34 cellular contexts compared by ENCODE assay signal in genomic region chr6:119102901-119103300, GRCh38. TPM values are rescaled to one million over a fixed set of nuclear protein-coding genes. Genes with fewer than 3 reads are reported as not detected.
DNase-seq lines count a peak whose midpoint lies in the region; ATAC-seq, FAIRE-seq and TF ChIP-seq lines count a peak whose summit lies in the region.
"Had no signal": no experiment of that assay in that cellular context is flagged by ENCODE, and none has a peak within 500 bp of the region (broad histone marks: within the 10 kb centered on the region; RNA-seq: fewer than 3 reads in every experiment).

No MANE protein-coding gene starts in this region.

- 11% methylated on average over 2 of the region's 2 CpGs for WGBS in K562 (ENCODE audit: insufficient coverage, low coverage, missing lambda C conversion rate)

- TF ChIP-seq RAD21 in K562 (CRISPR knock-in tag; conservative IDR thresholded peaks at IDR 0.05 in 1 of 2, IDR thresholded peaks at IDR 0.05 in 1 of 2), result no peak

- peaks cover 0 to 3% (median 0%) of the 10 kb centered on the region in 11 donors for H3K9me3 Mint-ChIP-seq in naive thymus-derived CD4-positive, alpha-beta T cell
- H3K9me3 Mint-ChIP-seq: CD4-positive, alpha-beta memory T cell; CD4-positive, alpha-beta T cell; CD4-positive, CD25-positive, alpha-beta regulatory T cell; CD8-positive, alpha-beta memory T cell; CD8-positive, alpha-beta T cell had no signal

- no peak for ATAC-seq in K562
- ATAC-seq in naive thymus-derived CD4-positive, alpha-beta T cell, result no peak
- ATAC-seq: A549; CD8-positive, alpha-beta T cell had no signal

- peak; percentile 66 for FAIRE-seq in K562 (lab: Jason Lieb, UNC)
- FAIRE-seq: A204.1, A549, D721Med had no signal

- H3K9ac ChIP-seq in K562 (ENCODE audit: insufficient read depth in 1 of 2, low read depth in 2 of 2, low read length in 2 of 2), result no peak overlapping the region
- H3K9ac ChIP-seq: BLaER1; BLaER1 treated with 17β-estradiol and CSF1 and Interleukin-3, amounts not matched to agents 10 nM and 100 nM had no signal

- H3K36me3 ChIP-seq in K562 (ENCODE audit: control insufficient read depth, insufficient read depth, low read length), result no peaks in the 10 kb centered on the region
- no peaks in the 10 kb centered on the region for H3K36me3 ChIP-seq in naive thymus-derived CD4-positive, alpha-beta T cell (ENCODE audit: control insufficient read depth in 2 of 3, insufficient read depth in 3 of 3, low read length in 3 of 3)
- H3K36me3 ChIP-seq: BE2C; BLaER1; BLaER1 treated with 17β-estradiol and CSF1 and Interleukin-3, amounts not matched to agents 10 nM and 100 nM had no signal

- peak; percentile 96 for DNase-seq in SK-N-DZ (ENCODE audit: low spot score)
- no peak for DNase-seq in K562 (ENCODE audit: extremely low read depth in 1 of 4, low spot score in 3 of 4)
- DNase-seq in naive thymus-derived CD4-positive, alpha-beta T cell, result no peak
- no peak for DNase-seq in NCI-H2171 (lab: John Stamatoyannopoulos, UW)
- DNase-seq: 8988T; ACHN; AML-193; BE2C; C1 segment of cervical spinal cord; Caco-2; Calu3; CD4-positive, alpha-beta memory T cell; CD4-positive, alpha-beta T cell; CD4-positive, CD25-positive, alpha-beta regulatory T cell; CD8-positive, alpha-beta memory T cell; CD8-positive, alpha-beta T cell; COR-L47; DMS 273 treated with DMSO at 0.1 percent for 48 hours; DMS153; DMS53; DMS79; DMS79 treated with DMSO at 0.1 percent for 48 hours; DND-41; EL had no signal

- no peaks in the 10 kb centered on the region for H3K27me3 Mint-ChIP-seq in naive thymus-derived CD4-positive, alpha-beta T cell
- H3K27me3 Mint-ChIP-seq: CD4-positive, alpha-beta T cell; CD4-positive, CD25-positive, alpha-beta regulatory T cell had no signal

- intact Hi-C loops in K562 (cut with micrococcal nuclease), result no loop called here
- intact Hi-C loops in naive thymus-derived CD4-positive, alpha-beta T cell (cut with micrococcal nuclease), result no loop called here

- H3K27me3 ChIP-seq in K562 (ENCODE audit: control insufficient read depth in 2 of 2, insufficient read depth in 2 of 2, low read length in 2 of 2), result no peaks in the 10 kb centered on the region
- no peaks in the 10 kb centered on the region for H3K27me3 ChIP-seq in naive thymus-derived CD4-positive, alpha-beta T cell (ENCODE audit: control insufficient read depth in 2 of 2, insufficient read depth in 2 of 2, low read length in 2 of 2)
- H3K27me3 ChIP-seq: BE2C; BLaER1; BLaER1 treated with 17β-estradiol and CSF1 and Interleukin-3, amounts not matched to agents 10 nM and 100 nM had no signal

- H3K4me3 ChIP-seq in K562, result no peak overlapping the region
- H3K4me3 ChIP-seq in naive thymus-derived CD4-positive, alpha-beta T cell (ENCODE audit: low read length), result no peak overlapping the region
- H3K4me3 ChIP-seq: A549; BLaER1; BLaER1 treated with 17β-estradiol and CSF1 and Interleukin-3, amounts not matched to agents 10 nM and 100 nM had no signal

- H2AFZ ChIP-seq in K562 (ENCODE audit: low read depth, low read length), result no peak overlapping the region

- TF ChIP-seq EP300 in K562 (IDR thresholded peaks at IDR 0.05; ENCODE audit: low read length), result no peak

- H3K9me3 ChIP-seq in K562 (replicated peaks; ENCODE audit: control insufficient read depth, insufficient read depth, low read depth, low read length), result no peaks in the 10 kb centered on the region
- no peaks in the 10 kb centered on the region for H3K9me3 ChIP-seq in naive thymus-derived CD4-positive, alpha-beta T cell (ENCODE audit: control insufficient read depth in 2 of 3, low read length in 3 of 3)
- H3K9me3 ChIP-seq: A549; BE2C; BLaER1; BLaER1 treated with 17β-estradiol and CSF1 and Interleukin-3, amounts not matched to agents 10 nM and 100 nM; Caco-2 had no signal

- no peaks in the 10 kb centered on the region for H3K4me1 ChIP-seq in K562 (replicated peaks in 1 of 2; ENCODE audit: control insufficient read depth in 2 of 2, insufficient read depth in 2 of 2, low read length in 2 of 2)
- H3K4me1 ChIP-seq in naive thymus-derived CD4-positive, alpha-beta T cell (ENCODE audit: control insufficient read depth in 2 of 2, insufficient read depth in 2 of 2, low read length in 2 of 2), result no peaks in the 10 kb centered on the region
- H3K4me1 ChIP-seq: A549; BE2C; BLaER1; BLaER1 treated with 17β-estradiol and CSF1 and Interleukin-3, amounts not matched to agents 10 nM and 100 nM; Caco-2 had no signal

- no peaks in the 10 kb centered on the region for H4K20me1 ChIP-seq in K562 (replicated peaks; ENCODE audit: control insufficient read depth, insufficient read depth, low read length)
- H4K20me1 ChIP-seq: BLaER1; BLaER1 treated with 17β-estradiol and CSF1 and Interleukin-3, amounts not matched to agents 10 nM and 100 nM had no signal

- no peak for TF ChIP-seq POLR2A in K562 (conservative IDR thresholded peaks at IDR 0.05)

- in situ Hi-C loops in K562 (cut with MboI), result loop anchor here (10.0 kb wide), 1 partner anchor 308 kb away; no protein-coding TSS in a partner anchor

- H3K9me1 ChIP-seq in K562 (ENCODE audit: control insufficient read depth, insufficient read depth, low read length), result no peaks in the 10 kb centered on the region

- no peaks in the 10 kb centered on the region for H3K79me2 ChIP-seq in K562 (ENCODE audit: control insufficient read depth, insufficient read depth, low read length)

- no peaks in the 10 kb centered on the region for H3K36me3 Mint-ChIP-seq in naive thymus-derived CD4-positive, alpha-beta T cell
- H3K36me3 Mint-ChIP-seq: CD14-positive monocyte; CD4-positive, alpha-beta memory T cell; CD4-positive, CD25-positive, alpha-beta regulatory T cell; CD8-positive, alpha-beta memory T cell; CD8-positive, alpha-beta T cell had no signal

- H3K27ac ChIP-seq in K562 (ENCODE audit: extremely low read depth, low read depth, low read length), result no peak overlapping the region
- H3K27ac ChIP-seq in naive thymus-derived CD4-positive, alpha-beta T cell (ENCODE audit: low read depth, low read length), result no peak overlapping the region
- H3K27ac ChIP-seq: 22Rv1; A549; BLaER1; BLaER1 treated with 17β-estradiol and CSF1 and Interleukin-3, amounts not matched to agents 10 nM and 100 nM; C4-2B had no signal

- no peak overlapping the region for H3K4me3 Mint-ChIP-seq in naive thymus-derived CD4-positive, alpha-beta T cell
- H3K4me3 Mint-ChIP-seq: B cell; CD14-positive monocyte; CD4-positive, alpha-beta memory T cell; CD4-positive, alpha-beta T cell; CD4-positive, CD25-positive, alpha-beta regulatory T cell; CD8-positive, alpha-beta memory T cell; CD8-positive, alpha-beta T cell had no signal

- H3K4me2 ChIP-seq in K562 (ENCODE audit: insufficient read depth, low read length), result no peak overlapping the region
- H3K4me2 ChIP-seq: A549; BLaER1; BLaER1 treated with 17β-estradiol and CSF1 and Interleukin-3, amounts not matched to agents 10 nM and 100 nM had no signal

- POLR2A ChIA-PET in K562 (lab: Yijun Ruan, JAX), result interaction anchor here (1.2 kb wide), 1 partner anchor 8 kb away, joined by 4 read pairs; no protein-coding TSS in a partner anchor
- POLR2A ChIA-PET in naive thymus-derived CD4-positive, alpha-beta T cell (lab: Charles Lee), result no interaction called here

- H3K4me1 Mint-ChIP-seq in naive thymus-derived CD4-positive, alpha-beta T cell, result peaks cover 0 to 5% (median 3%) of the 10 kb centered on the region in 7 donors
- H3K4me1 Mint-ChIP-seq: B cell; CD14-positive monocyte; CD4-positive, alpha-beta memory T cell had no signal

- TF ChIP-seq CTCF in K562 (IDR thresholded peaks at IDR 0.05 in 2 of 3, conservative IDR thresholded peaks at IDR 0.05 in 1 of 3; ENCODE audit: insufficient read depth in 2 of 3, low read depth in 1 of 3, low read length in 3 of 3), result no peak

- BruUV-seq in K562 (replicated peaks; lab: Mats Ljungman, UMichigan), result no TSS peak

- CTCF ChIA-PET in K562 (lab: Yijun Ruan, JAX; ENCODE audit: low intra/inter-chr PET ratio), result no interaction called here
- CTCF ChIA-PET in naive thymus-derived CD4-positive, alpha-beta T cell (lab: Charles Lee), result interaction anchor here (0.9 kb wide), 1 partner anchor 8 kb away, joined by 3 read pairs; no protein-coding TSS in a partner anchor

- no peak overlapping the region for H3K27ac Mint-ChIP-seq in naive thymus-derived CD4-positive, alpha-beta T cell
- H3K27ac Mint-ChIP-seq: B cell; CD14-positive monocyte; CD4-positive, alpha-beta memory T cell; CD4-positive, alpha-beta T cell; CD4-positive, CD25-positive, alpha-beta regulatory T cell; CD8-positive, alpha-beta memory T cell; CD8-positive, alpha-beta T cell had no signal

TF ChIP-seq in K562, 482 proteins besides CTCF, POLR2A, EP300 and RAD21 (continues in another document):
- TF ChIP-seq JUND (IDR thresholded peaks at IDR 0.05; ENCODE audit: borderline replicate concordance, low read depth, low read length) (no peak), JUND (tag; IDR thresholded peaks at IDR 0.05; ENCODE audit: borderline replicate concordance, low read depth, low read length) (no peak)

RNA-seq across cellular contexts. Expression of gene FAM184A, which starts 24.4 kb away (rescaled TPM):
- polyA plus RNA-seq in SK-N-DZ (2014; cell fraction: cytosol; rRNA removed), result 39.9 and 40.4 TPM in 2 replicates
- polyA plus RNA-seq in SK-N-DZ (2014; cell fraction: nucleus; rRNA removed), result 61.1 and 73.1 TPM in 2 replicates
- 4.1 and 23.9 TPM in 2 replicates for total RNA-seq in K562 (2011; cell fraction: chromatin; rRNA removed; ENCODE audit: low replicate concordance)
- 2.7 and 4.9 TPM in 2 replicates for total RNA-seq in K562 (2011; cell fraction: nucleolus; rRNA removed)
- 8.4 and 13.0 TPM in 2 replicates for total RNA-seq in K562 (2011; cell fraction: nucleoplasm; rRNA removed)
- total RNA-seq in K562 (2014; rRNA removed) (7.8 and 8.4 TPM in 2 replicates), K562 (2014; rRNA removed; fragmentation: Illumina TruSeq; extraction: Trizol) (16.8 and 18.7 TPM in 2 replicates), K562 (2015; rRNA removed; fragmentation: Illumina TruSeq; extraction: Trizol) (15.1 and 15.7 TPM in 2 replicates), K562 (2021) (9.5 and 13.6 TPM in 2 replicates)
- polyA plus RNA-seq in K562 (2011; rRNA removed) (10.7 and 13.1 TPM in 2 replicates), K562 (2014; fragmentation: Illumina TruSeq; extraction: Trizol) (11.2 and 15.1 TPM in 2 replicates), K562 (2014; fragmentation: Nextera tagmentation; extraction: Ambion mirVana) (1 to 10 TPM; 6.4 to 9.3 TPM), K562 (2014; rRNA removed) (9.9 and 10.1 TPM in 2 replicates)
- 1.9 and 4.1 TPM in 2 replicates for polyA plus RNA-seq in K562 (2011; cell fraction: cytosol; rRNA removed)
- polyA plus RNA-seq in K562 (2011; cell fraction: nucleus; rRNA removed), result 13.8 and 14.7 TPM in 2 replicates
- polyA plus RNA-seq in K562 (2012), result 6.3 and 8.8 TPM in 2 replicates
- polyA minus RNA-seq in K562 (2011; rRNA and poly(A)+ RNA removed), result 10.7 and 12.1 TPM in 2 replicates
- 3.3 and 6.6 TPM in 2 replicates for polyA minus RNA-seq in K562 (2011; cell fraction: cytosol; rRNA and poly(A)+ RNA removed)
- 13.3 and 16.1 TPM in 2 replicates for polyA minus RNA-seq in K562 (2011; cell fraction: nucleus; rRNA and poly(A)+ RNA removed)
- total RNA-seq in naive thymus-derived CD4-positive, alpha-beta T cell, result 1 to 10 TPM; 5.3 to 9.8 (median 7.9) TPM
- 1 to 10 TPM in 1 of 2 donors, under 1 TPM in 1; 0.99 to 3.1 TPM for polyA plus RNA-seq in naive thymus-derived CD4-positive, alpha-beta T cell
- polyA plus RNA-seq: BJ, CD14-positive monocyte had no signal
